In genomic region chr4:56042225-56042624, GRCh38 we compare ENCODE assay signal across 9 cellular contexts.
"Had no signal": no experiment of that assay in that cellular context is flagged by ENCODE, and none has a peak within 500 bp of the region (broad histone marks: within the 10 kb centered on the region; RNA-seq: fewer than 3 reads in every experiment).

No MANE protein-coding gene starts in this region.

- ATAC-seq: GM23338 had no signal

- H3K4me2 ChIP-seq: GM23338 had no signal

- H3K4me3 Mint-ChIP-seq: GM23338, H9, HFFc6 had no signal

- H2AFZ ChIP-seq: GM23338 had no signal

- DNase-seq: H9, HCEC 1CT, HFFc6, IMR-90, KBM-7 had no signal

- FAIRE-seq: H1, H54 had no signal

- H3K9me3 Mint-ChIP-seq: GM23338, H9, HFFc6 had no signal

- H3K4me3 ChIP-seq: GM23338 had no signal

- H3K27ac Mint-ChIP-seq: GM23338, H9, HFFc6 had no signal

- H3K27ac ChIP-seq: HL-60 had no signal
